In the genomic region with DNA sequence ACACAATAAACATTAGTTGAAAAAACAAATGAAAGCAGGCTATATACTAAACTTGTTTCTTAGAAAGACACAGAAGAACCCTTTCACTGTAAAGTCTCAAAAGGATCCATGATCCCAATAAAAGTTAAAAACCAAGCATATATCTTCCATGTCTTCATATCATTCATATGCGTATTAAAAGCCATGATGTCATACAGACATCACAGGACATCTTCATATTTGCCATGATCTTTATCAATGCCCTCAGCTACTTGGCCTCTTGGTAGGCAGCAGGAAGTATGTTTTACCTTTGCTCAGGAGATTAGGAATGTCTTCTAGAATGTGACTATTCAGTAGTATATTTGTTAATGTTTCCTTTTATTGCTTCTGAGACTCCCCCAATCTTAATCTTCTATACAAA, we compare ENCODE assay signal across 1 cellular context.
TF ChIP-seq lines count a peak whose summit lies in the region.

No MANE protein-coding gene starts in this region.

TF ChIP-seq in H1, 55 proteins besides CTCF, POLR2A, EP300 and RAD21 (continued from another document):
- TF ChIP-seq CTBP2 (IDR thresholded peaks at IDR 0.05; ENCODE audit: borderline replicate concordance, insufficient read depth, insufficient read length, low read length) (no peak), SP1 (IDR thresholded peaks at IDR 0.05; ENCODE audit: low read depth, low read length) (no peak), ZNF274 (IDR thresholded peaks at IDR 0.05; ENCODE audit: borderline replicate concordance, extremely low read depth, low read length) (no peak), EZH2 (IDR thresholded peaks at IDR 0.05; ENCODE audit: low read depth, low read length, severe bottlenecking) (no peak), SRF (IDR thresholded peaks at IDR 0.05; ENCODE audit: low read depth, low read length) (no peak), GABPA (IDR thresholded peaks at IDR 0.05; ENCODE audit: borderline replicate concordance, insufficient read depth, low read length) (no peak), CBX8 (IDR thresholded peaks at IDR 0.05; ENCODE audit: borderline replicate concordance, low read depth, low read length) (no peak), SIN3A (conservative IDR thresholded peaks at IDR 0.05 in 1 of 2, IDR thresholded peaks at IDR 0.05 in 1 of 2; ENCODE audit: low read depth in 1 of 2, low read length in 2 of 2) (no peak), JUN (IDR thresholded peaks at IDR 0.05; ENCODE audit: low read depth, low read length) (no peak), SAP30 (IDR thresholded peaks at IDR 0.05; ENCODE audit: insufficient read depth, insufficient replicate concordance, low read length) (no peak)
